11 cellular contexts compared by ENCODE assay signal in the genomic region with DNA sequence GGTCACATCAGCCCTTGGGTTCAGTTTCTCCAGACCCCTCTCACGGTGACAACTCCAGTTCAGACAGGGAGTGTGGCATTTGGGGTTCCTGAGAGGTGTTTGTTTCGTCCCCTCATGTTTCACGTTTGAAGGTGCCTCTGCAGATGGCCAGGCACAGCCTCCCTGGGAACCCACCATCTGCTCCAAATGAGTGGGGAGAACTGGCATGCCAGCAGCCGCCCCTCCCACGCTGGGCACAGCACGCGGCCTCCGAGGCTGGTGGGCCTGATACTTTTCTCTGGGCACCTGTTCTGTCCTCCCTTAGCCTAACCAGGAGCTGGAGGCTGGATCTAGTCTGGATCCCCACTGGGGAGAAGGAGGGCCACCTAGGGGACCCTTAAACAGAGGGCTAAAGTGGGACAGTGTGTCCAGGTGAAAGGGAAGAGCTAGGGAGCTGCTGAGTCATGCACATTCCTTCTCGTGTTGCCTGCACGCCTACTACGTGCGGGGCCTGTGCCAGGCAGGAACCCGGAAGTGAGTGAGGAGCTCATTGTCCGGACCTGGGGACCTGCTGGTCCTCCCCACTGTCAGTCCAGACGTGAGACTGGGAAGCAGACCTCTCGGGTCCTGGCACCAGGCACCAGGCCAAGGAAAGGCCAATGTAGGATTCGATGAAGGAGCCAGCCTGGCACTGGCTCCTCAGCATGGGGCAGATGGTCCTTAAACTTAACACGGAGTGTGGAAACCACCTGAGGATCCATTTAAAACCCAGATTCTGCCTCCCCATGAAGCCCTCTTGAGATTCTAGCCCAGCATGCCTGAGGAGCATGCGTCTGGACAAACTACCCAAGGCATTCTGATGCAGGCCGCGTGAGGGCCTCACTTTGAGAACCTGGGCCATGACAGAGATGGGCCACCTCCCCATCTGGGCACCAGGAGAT. TPM values are rescaled to one million over a fixed set of nuclear protein-coding genes. Genes with fewer than 3 reads are reported as not detected.
DNase-seq lines count a peak whose midpoint lies in the region; ATAC-seq, FAIRE-seq and TF ChIP-seq lines count a peak whose summit lies in the region.
"Had no signal": no experiment of that assay in that cellular context is flagged by ENCODE, and none has a peak within 500 bp of the region (broad histone marks: within the 10 kb centered on the region; RNA-seq: fewer than 3 reads in every experiment).

No MANE protein-coding gene starts in this region.

- peak overlapping the region; percentile 40 for H3K4me2 ChIP-seq in HepG2 (ENCODE audit: low read depth, low read length)

- H3K79me2 ChIP-seq in HepG2 (ENCODE audit: insufficient read depth, low read length): no peaks in the 10 kb centered on the region

- no peaks in the 10 kb centered on the region for H3K36me3 ChIP-seq in HepG2 (replicated peaks in 1 of 2; ENCODE audit: control insufficient read depth in 1 of 2, insufficient read depth in 2 of 2, low read length in 2 of 2)
- no peaks in the 10 kb centered on the region for H3K36me3 ChIP-seq in right lobe of liver
- H3K36me3 ChIP-seq in brain microvascular endothelial cell (replicated peaks): no peaks in the 10 kb centered on the region
- peaks cover 0 to 7% of the 10 kb centered on the region in 2 donors for H3K36me3 ChIP-seq in vagina

- no peak for FAIRE-seq in HepG2 (lab: Jason Lieb, UNC)

- no peak overlapping the region for H3K27ac Mint-ChIP-seq in nephron progenitor cell
- H3K27ac Mint-ChIP-seq: activated CD8-positive, alpha-beta memory T cell treated with anti-CD3 and anti-CD28 coated beads, Interleukin-2, amount 10 ng/mL, durations not matched to agents 7 days and 5 days; IgD-negative memory B cell had no signal

- no peak overlapping the region for H3K4me3 Mint-ChIP-seq in nephron progenitor cell
- H3K4me3 Mint-ChIP-seq: activated CD8-positive, alpha-beta memory T cell treated with anti-CD3 and anti-CD28 coated beads, Interleukin-2, amount 10 ng/mL, durations not matched to agents 7 days and 5 days; IgD-negative memory B cell had no signal

- no peaks in the 10 kb centered on the region for H4K20me1 ChIP-seq in HepG2 (ENCODE audit: insufficient read depth, low read length)

- H3K9me3 Mint-ChIP-seq in nephron progenitor cell: no peaks in the 10 kb centered on the region
- H3K9me3 Mint-ChIP-seq: IgD-negative memory B cell had no signal

- CTCF ChIA-PET in HepG2 (lab: Yijun Ruan, JAX; ENCODE audit: low intra/inter-chr PET ratio, low total read pairs): no interaction called here

- no peak for ATAC-seq in HepG2
- ATAC-seq in right lobe of liver: no peak
- no peak for ATAC-seq in GM19035 (IDR thresholded peaks at IDR 0.05; ENCODE audit: unreplicated experiment)
- ATAC-seq: activated CD8-positive, alpha-beta memory T cell treated with anti-CD3 and anti-CD28 coated beads, Interleukin-2, amount 10 ng/mL, durations not matched to agents 7 days and 5 days had no signal

- no peak for TF ChIP-seq CTCF in HepG2 (CRISPR knock-in tag; IDR thresholded peaks at IDR 0.05)
- no peak for TF ChIP-seq CTCF in right lobe of liver (IDR thresholded peaks at IDR 0.05)
- TF ChIP-seq CTCF in brain microvascular endothelial cell (IDR thresholded peaks at IDR 0.05; ENCODE audit: low read depth, low read length, missing control alignments): no peak
- no peak for TF ChIP-seq CTCF in vagina (IDR thresholded peaks at IDR 0.05)
- TF ChIP-seq CTCF in nephron progenitor cell (IDR thresholded peaks at IDR 0.05): no peak

- no peak overlapping the region for H2AFZ ChIP-seq in HepG2 (ENCODE audit: low read length)

- H3K27me3 ChIP-seq in HepG2 (ENCODE audit: control insufficient read depth in 1 of 2, insufficient read depth in 2 of 2, low read length in 2 of 2): peaks cover 1 to 4% of the 10 kb centered on the region in 2 experiments; a peak in 2 of 5 replicates
- H3K27me3 ChIP-seq in right lobe of liver: no peaks in the 10 kb centered on the region
- H3K27me3 ChIP-seq in brain microvascular endothelial cell (replicated peaks): no peaks in the 10 kb centered on the region
- no peaks in the 10 kb centered on the region for H3K27me3 ChIP-seq in vagina

- peaks cover 53% of the 10 kb centered on the region for H3K4me1 Mint-ChIP-seq in nephron progenitor cell

- no peak for TF ChIP-seq RAD21 in HepG2 (CRISPR knock-in tag; IDR thresholded peaks at IDR 0.05)

- POLR2A ChIA-PET in HepG2 (lab: Yijun Ruan, JAX): no interaction called here

- H3K9ac ChIP-seq in HepG2 (ENCODE audit: insufficient read depth, low read depth, low read length): no peak overlapping the region; the same call in 1 of the 2 replicates

- H3K36me3 Mint-ChIP-seq in nephron progenitor cell (ENCODE audit: low read depth): peaks cover 8% of the 10 kb centered on the region
- H3K36me3 Mint-ChIP-seq: activated CD8-positive, alpha-beta memory T cell treated with anti-CD3 and anti-CD28 coated beads, Interleukin-2, amount 10 ng/mL, durations not matched to agents 7 days and 5 days had no signal

- H3K27ac ChIP-seq in HepG2 (ENCODE audit: extremely low read length, insufficient read depth, low read length) (no peak overlapping the region), right lobe of liver (no peak overlapping the region), brain microvascular endothelial cell (peak overlapping the region; percentile 71), vagina (peak overlapping the region; percentile 89)

- DNase-seq in HepG2 (ENCODE audit: low spot score) (no peak), right lobe of liver (no peak), brain microvascular endothelial cell (no peak), mucosa of gallbladder (ENCODE audit: low spot score) (peak; percentile 39), vagina (ENCODE audit: extremely low spot score in 2 of 2) (no peak), nephron progenitor cell (no peak), cortex of kidney (lab: John Stamatoyannopoulos, UW) (no peak)
- DNase-seq: activated CD8-positive, alpha-beta memory T cell treated with anti-CD3 and anti-CD28 coated beads, Interleukin-2, amount 10 ng/mL, durations not matched to agents 7 days and 5 days; NCI-H510A had no signal

- intact Hi-C loops in HepG2 (cut with micrococcal nuclease; ENCODE audit: unreplicated experiment): no loop called here
- intact Hi-C loops in right lobe of liver (cut with DNase I): no loop called here
- intact Hi-C loops in vagina (cut with DNase I): no loop called here

- in situ Hi-C loops in HepG2 (cut with HindIII; ENCODE audit: extremely low pct_ligation_motif_present, low pct_unique_long_range_greater_than_20kb) (no loop called here), brain microvascular endothelial cell (cut with HindIII; ENCODE audit: low pct_ligation_motif_present, low sequenced_read_pairs) (no loop called here)

- H3K4me1 ChIP-seq in HepG2 (ENCODE audit: insufficient read depth, low read length): peaks cover 56% of the 10 kb centered on the region
- H3K4me1 ChIP-seq in right lobe of liver: peaks cover 0 to 43% (median 6%) of the 10 kb centered on the region in 4 donors
- peaks cover 60% of the 10 kb centered on the region for H3K4me1 ChIP-seq in vagina

- BruUV-seq in HepG2 (replicated peaks; lab: Mats Ljungman, UMichigan): no TSS peak

- no peak overlapping the region; a peak in 1 of 6 replicates for H3K4me3 ChIP-seq in HepG2 (replicated peaks in 1 of 3; ENCODE audit: insufficient read depth in 1 of 3, low read depth in 2 of 3, low read length in 3 of 3)
- H3K4me3 ChIP-seq in right lobe of liver: no peak overlapping the region
- no peak overlapping the region for H3K4me3 ChIP-seq in brain microvascular endothelial cell (ENCODE audit: low read depth, low read length)
- no peak overlapping the region for H3K4me3 ChIP-seq in vagina

- TF ChIP-seq POLR2A in HepG2 (IDR thresholded peaks at IDR 0.05; ENCODE audit: insufficient read depth in 1 of 2, low read depth in 2 of 2, low read length in 2 of 2): no peak
- no peak for TF ChIP-seq POLR2A in right lobe of liver (IDR thresholded peaks at IDR 0.05)
- no peak for TF ChIP-seq POLR2A in vagina (IDR thresholded peaks at IDR 0.05)

- WGBS in HepG2 (ENCODE audit: low lambda C conversion rate): 26% methylated on average over 11 of the region's 21 CpGs
- 19% methylated on average over 4 of the region's 21 CpGs for WGBS in right lobe of liver (ENCODE audit: insufficient coverage, low coverage, low lambda C conversion rate, missing lambda C conversion rate)

- TF ChIP-seq EP300 in HepG2 (IDR thresholded peaks at IDR 0.05; ENCODE audit: low read depth in 2 of 2, low read length in 2 of 2) (no peak), HepG2 (CRISPR knock-in tag; IDR thresholded peaks at IDR 0.05; ENCODE audit: borderline replicate concordance) (no peak)

- H3K27me3 Mint-ChIP-seq in nephron progenitor cell (ENCODE audit: low read depth, poor library complexity): peaks cover 9% of the 10 kb centered on the region

- no peaks in the 10 kb centered on the region for H3K9me3 ChIP-seq in HepG2 (ENCODE audit: low read length)
- no peaks in the 10 kb centered on the region for H3K9me3 ChIP-seq in right lobe of liver
- H3K9me3 ChIP-seq in vagina: no peaks in the 10 kb centered on the region

RNA-seq across cellular contexts. Expression of a gene that starts 11.7 kb away (rescaled TPM):
- total RNA-seq in HepG2 (2016; rRNA removed; fragmentation: Illumina TruSeq; extraction: Trizol) (0.13 and 0.15 TPM in 2 replicates), right lobe of liver (1 to 10 TPM in 4 of 6 experiments, under 1 TPM in 2; 0.43 to 3.1 (median 1.8) TPM), mucosa of gallbladder (135 TPM), vagina (33.4 TPM)
- total RNA-seq in HepG2 (2016; cell fraction: cytosol; rRNA removed; fragmentation: Illumina TruSeq; extraction: Trizol; ENCODE audit: low read depth): 0.10 TPM in 1 of 2 replicates, not detected in the other
- total RNA-seq in HepG2 (2016; cell fraction: insoluble cytoplasmic fraction; rRNA removed; fragmentation: Illumina TruSeq; extraction: Trizol): 0.15 TPM in 1 of 2 replicates, not detected in the other
- total RNA-seq in HepG2 (2016; cell fraction: membrane; rRNA removed; fragmentation: Illumina TruSeq; extraction: Trizol): 0.21 TPM in 1 of 2 replicates, not detected in the other
- 0.22 and 0.38 TPM in 2 replicates for total RNA-seq in HepG2 (2016; cell fraction: nucleus; rRNA removed; fragmentation: Illumina TruSeq; extraction: Trizol)
- 0.58 and 0.91 TPM in 2 replicates for polyA plus RNA-seq in HepG2 (2011; rRNA removed)
- 0.10 and 0.23 TPM in 2 replicates for polyA plus RNA-seq in HepG2 (2011; cell fraction: cytosol; rRNA removed)
- 5.5 and 6.4 TPM in 2 replicates for polyA plus RNA-seq in HepG2 (2011; cell fraction: nucleus; rRNA removed)
- polyA plus RNA-seq in HepG2 (2012): 1.1 and 1.8 TPM in 2 replicates
- polyA plus RNA-seq in HepG2 (2016; cell fraction: cytosol; fragmentation: Illumina TruSeq; extraction: Trizol; ENCODE audit: low read depth): 0.06 and 2.2 TPM in 2 replicates
- polyA plus RNA-seq in HepG2 (2016; cell fraction: insoluble cytoplasmic fraction; fragmentation: Illumina TruSeq; extraction: Trizol; ENCODE audit: low read depth): 0.17 and 0.45 TPM in 2 replicates
- 0.13 TPM in 1 of 2 replicates, not detected in the other for polyA plus RNA-seq in HepG2 (2016; cell fraction: membrane; fragmentation: Illumina TruSeq; extraction: Trizol; ENCODE audit: low read depth)
- polyA plus RNA-seq in HepG2 (2016; cell fraction: nucleus; fragmentation: Illumina TruSeq; extraction: Trizol; ENCODE audit: insufficient read depth, low read depth): 0.47 and 1.9 TPM in 2 replicates
- polyA minus RNA-seq in HepG2 (2011; rRNA and poly(A)+ RNA removed; ENCODE audit: low replicate concordance): 2.0 and 4.0 TPM in 2 replicates
- 0.69 TPM in 1 of 2 replicates, not detected in the other for polyA minus RNA-seq in HepG2 (2011; cell fraction: cytosol; rRNA and poly(A)+ RNA removed)
- 5.0 and 6.2 TPM in 2 replicates for polyA minus RNA-seq in HepG2 (2011; cell fraction: nucleus; rRNA and poly(A)+ RNA removed)

RNA-seq across cellular contexts. Expression of a gene that starts 23.5 kb away (rescaled TPM):
- 25.8 and 30.6 TPM in 2 replicates for total RNA-seq in HepG2 (2016; rRNA removed; fragmentation: Illumina TruSeq; extraction: Trizol)
- total RNA-seq in HepG2 (2016; cell fraction: cytosol; rRNA removed; fragmentation: Illumina TruSeq; extraction: Trizol; ENCODE audit: low read depth): 36.1 and 38.7 TPM in 2 replicates
- total RNA-seq in HepG2 (2016; cell fraction: insoluble cytoplasmic fraction; rRNA removed; fragmentation: Illumina TruSeq; extraction: Trizol): 18.6 and 29.5 TPM in 2 replicates
- 57.5 and 63.8 TPM in 2 replicates for total RNA-seq in HepG2 (2016; cell fraction: membrane; rRNA removed; fragmentation: Illumina TruSeq; extraction: Trizol)
- 29.5 and 33.7 TPM in 2 replicates for total RNA-seq in HepG2 (2016; cell fraction: nucleus; rRNA removed; fragmentation: Illumina TruSeq; extraction: Trizol)
- 50.3 and 54.7 TPM in 2 replicates for polyA plus RNA-seq in HepG2 (2011; rRNA removed)
- polyA plus RNA-seq in HepG2 (2011; cell fraction: cytosol; rRNA removed): 20.5 and 28.3 TPM in 2 replicates
- 114 and 121 TPM in 2 replicates for polyA plus RNA-seq in HepG2 (2011; cell fraction: nucleus; rRNA removed)
- 52.9 and 73.1 TPM in 2 replicates for polyA plus RNA-seq in HepG2 (2012)
- polyA plus RNA-seq in HepG2 (2016; cell fraction: cytosol; fragmentation: Illumina TruSeq; extraction: Trizol; ENCODE audit: low read depth): 70.7 and 77.7 TPM in 2 replicates
- 39.9 and 54.4 TPM in 2 replicates for polyA plus RNA-seq in HepG2 (2016; cell fraction: insoluble cytoplasmic fraction; fragmentation: Illumina TruSeq; extraction: Trizol; ENCODE audit: low read depth)
- polyA plus RNA-seq in HepG2 (2016; cell fraction: membrane; fragmentation: Illumina TruSeq; extraction: Trizol; ENCODE audit: low read depth): 97.4 and 105 TPM in 2 replicates
- 115 and 119 TPM in 2 replicates for polyA plus RNA-seq in HepG2 (2016; cell fraction: nucleus; fragmentation: Illumina TruSeq; extraction: Trizol; ENCODE audit: insufficient read depth, low read depth)
- polyA minus RNA-seq in HepG2 (2011; rRNA and poly(A)+ RNA removed; ENCODE audit: low replicate concordance): 51.1 and 193 TPM in 2 replicates
- polyA minus RNA-seq in HepG2 (2011; cell fraction: cytosol; rRNA and poly(A)+ RNA removed): 20.0 and 26.1 TPM in 2 replicates
- 18.0 and 23.8 TPM in 2 replicates for polyA minus RNA-seq in HepG2 (2011; cell fraction: nucleus; rRNA and poly(A)+ RNA removed)
- total RNA-seq in right lobe of liver: 10 to 100 TPM; 15.9 to 33.5 (median 24.0) TPM
- total RNA-seq in mucosa of gallbladder: 109 TPM
- total RNA-seq in vagina: 101 TPM

RNA-seq across cellular contexts. Expression of a gene that starts 54.8 kb away (rescaled TPM):
- total RNA-seq in HepG2 (2016; rRNA removed; fragmentation: Illumina TruSeq; extraction: Trizol) (22.2 and 33.1 TPM in 2 replicates), right lobe of liver (100 to 1,000 TPM in 2 of 6 experiments, 10 to 100 TPM in 4; 13.5 to 192 (median 17.7) TPM), mucosa of gallbladder (75.4 TPM), vagina (134 TPM)
- 146 and 177 TPM in 2 replicates for total RNA-seq in HepG2 (2016; cell fraction: cytosol; rRNA removed; fragmentation: Illumina TruSeq; extraction: Trizol; ENCODE audit: low read depth)
- 17.4 and 30.2 TPM in 2 replicates for total RNA-seq in HepG2 (2016; cell fraction: insoluble cytoplasmic fraction; rRNA removed; fragmentation: Illumina TruSeq; extraction: Trizol)
- 86.9 and 114 TPM in 2 replicates for total RNA-seq in HepG2 (2016; cell fraction: membrane; rRNA removed; fragmentation: Illumina TruSeq; extraction: Trizol)
- total RNA-seq in HepG2 (2016; cell fraction: nucleus; rRNA removed; fragmentation: Illumina TruSeq; extraction: Trizol): 11.7 and 11.9 TPM in 2 replicates
- 27.6 and 29.5 TPM in 2 replicates for polyA plus RNA-seq in HepG2 (2011; rRNA removed)
- 25.8 and 50.8 TPM in 2 replicates for polyA plus RNA-seq in HepG2 (2011; cell fraction: cytosol; rRNA removed)
- polyA plus RNA-seq in HepG2 (2011; cell fraction: nucleus; rRNA removed): 19.2 and 22.8 TPM in 2 replicates
- 13.4 and 25.7 TPM in 2 replicates for polyA plus RNA-seq in HepG2 (2012)
- 235 and 253 TPM in 2 replicates for polyA plus RNA-seq in HepG2 (2016; cell fraction: cytosol; fragmentation: Illumina TruSeq; extraction: Trizol; ENCODE audit: low read depth)
- polyA plus RNA-seq in HepG2 (2016; cell fraction: insoluble cytoplasmic fraction; fragmentation: Illumina TruSeq; extraction: Trizol; ENCODE audit: low read depth): 19.0 and 25.9 TPM in 2 replicates
- 124 and 129 TPM in 2 replicates for polyA plus RNA-seq in HepG2 (2016; cell fraction: membrane; fragmentation: Illumina TruSeq; extraction: Trizol; ENCODE audit: low read depth)
- 21.4 TPM in 2 replicates for polyA plus RNA-seq in HepG2 (2016; cell fraction: nucleus; fragmentation: Illumina TruSeq; extraction: Trizol; ENCODE audit: insufficient read depth, low read depth)
- 17.1 and 32.9 TPM in 2 replicates for polyA minus RNA-seq in HepG2 (2011; rRNA and poly(A)+ RNA removed; ENCODE audit: low replicate concordance)
- polyA minus RNA-seq in HepG2 (2011; cell fraction: cytosol; rRNA and poly(A)+ RNA removed): 13.6 and 21.6 TPM in 2 replicates
- 4.8 and 7.1 TPM in 2 replicates for polyA minus RNA-seq in HepG2 (2011; cell fraction: nucleus; rRNA and poly(A)+ RNA removed)

Comparison
In these comparisons a context has a peak if more than half of its experiments do, and no peak if none do; other contexts are left out.
1. H3K27ac ChIP-seq: peak in brain microvascular endothelial cell (single experiment) and vagina (single experiment); none in HepG2 (single experiment) and right lobe of liver (0 of 3).